21 cellular contexts compared by ENCODE assay signal in the genomic region with DNA sequence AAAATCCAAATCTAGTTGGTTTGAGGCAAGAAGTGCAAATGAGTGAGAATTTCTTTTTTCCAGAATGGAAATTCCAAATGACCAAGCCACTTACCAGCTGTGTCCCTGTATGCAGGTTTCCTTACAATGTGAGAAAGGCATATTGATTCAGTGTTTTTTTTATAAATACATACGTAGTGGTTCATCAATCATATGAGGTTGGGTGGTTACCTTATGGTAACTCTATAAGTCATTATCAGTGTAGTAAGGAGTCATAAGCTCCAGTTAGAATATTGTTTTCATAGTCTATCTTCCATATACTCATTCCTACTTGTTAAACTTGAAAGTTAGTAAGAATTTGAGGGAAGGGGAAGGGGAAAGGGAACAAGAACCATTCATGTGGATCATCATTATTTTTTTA.
A peak's percentile ranks its signal among the peaks of the same experiment; 100 is the strongest.
DNase-seq lines count a peak whose midpoint lies in the region; ATAC-seq and TF ChIP-seq lines count a peak whose summit lies in the region.
"Had no signal": no experiment of that assay in that cellular context is flagged by ENCODE, and none has a peak within 500 bp of the region (broad histone marks: within the 10 kb centered on the region; RNA-seq: fewer than 3 reads in every experiment).

No MANE protein-coding gene starts in this region.

- peak overlapping the region; percentile 36; the same call in 1 of the 2 replicates for H3K27ac ChIP-seq in KMS-11

- no peaks in the 10 kb centered on the region for H3K79me2 ChIP-seq in KMS-11 (ENCODE audit: insufficient read depth, low read depth)

- no peak overlapping the region for H3K4me3 Mint-ChIP-seq in stimulated activated naive CD8-positive, alpha-beta T cell treated with anti-CD3 and anti-CD28 coated beads, Interleukin-15, amount 100 ng/mL, for 72 hours
- H3K4me3 Mint-ChIP-seq in activated T-helper 2 cell treated with anti-CD3 and anti-CD28 coated beads, Interferon-gamma antibody, Interleukin-2, Interleukin-4, amounts not matched to agents 10 μg/mL and 5 μg/mL and 100 μg/mL, durations not matched to agents 14 hours and 24 hours and 36 hours (ENCODE audit: low read depth) = no peak overlapping the region
- no peak overlapping the region for H3K4me3 Mint-ChIP-seq in stimulated activated naive CD8-positive, alpha-beta T cell treated with anti-CD3 and anti-CD28 coated beads, Interleukin-15, Interleukin-2, amounts not matched to agents 100 ng/mL and 50 ng/mL, for 24 hours
- no peak overlapping the region for H3K4me3 Mint-ChIP-seq in progenitor cell of endocrine pancreas (ENCODE audit: low read depth)
- H3K4me3 Mint-ChIP-seq: CD4-positive, CD25-positive, alpha-beta regulatory T cell; CD8-positive, alpha-beta memory T cell; H9; IgD-negative memory B cell had no signal

- no peaks in the 10 kb centered on the region for H3K4me1 Mint-ChIP-seq in stimulated activated naive CD8-positive, alpha-beta T cell treated with anti-CD3 and anti-CD28 coated beads, Interleukin-15, amount 100 ng/mL, for 72 hours
- H3K4me1 Mint-ChIP-seq in activated T-helper 2 cell treated with anti-CD3 and anti-CD28 coated beads, Interferon-gamma antibody, Interleukin-2, Interleukin-4, amounts not matched to agents 10 μg/mL and 5 μg/mL and 100 μg/mL, durations not matched to agents 14 hours and 24 hours and 36 hours (ENCODE audit: low read depth) = peaks cover 10% of the 10 kb centered on the region
- peaks cover 22% of the 10 kb centered on the region for H3K4me1 Mint-ChIP-seq in stimulated activated naive CD8-positive, alpha-beta T cell treated with anti-CD3 and anti-CD28 coated beads, Interleukin-15, Interleukin-2, amounts not matched to agents 100 ng/mL and 50 ng/mL, for 24 hours (ENCODE audit: low read depth)
- no peaks in the 10 kb centered on the region for H3K4me1 Mint-ChIP-seq in progenitor cell of endocrine pancreas (ENCODE audit: low read depth)
- H3K4me1 Mint-ChIP-seq: CD4-positive, CD25-positive, alpha-beta regulatory T cell; CD8-positive, alpha-beta memory T cell had no signal

- intact Hi-C loops in activated T-helper 2 cell treated with anti-CD3 and anti-CD28 coated beads, Interferon-gamma antibody, Interleukin-2, Interleukin-4, amounts not matched to agents 10 μg/mL and 5 μg/mL and 100 μg/mL, durations not matched to agents 14 hours and 24 hours and 36 hours (cut with micrococcal nuclease) = no loop called here

- no peak overlapping the region for H3K27ac Mint-ChIP-seq in stimulated activated naive CD8-positive, alpha-beta T cell treated with anti-CD3 and anti-CD28 coated beads, Interleukin-15, amount 100 ng/mL, for 72 hours
- peak overlapping the region; percentile 12 for H3K27ac Mint-ChIP-seq in activated T-helper 2 cell treated with anti-CD3 and anti-CD28 coated beads, Interferon-gamma antibody, Interleukin-2, Interleukin-4, amounts not matched to agents 10 μg/mL and 5 μg/mL and 100 μg/mL, durations not matched to agents 14 hours and 24 hours and 36 hours
- H3K27ac Mint-ChIP-seq in stimulated activated naive CD8-positive, alpha-beta T cell treated with anti-CD3 and anti-CD28 coated beads, Interleukin-15, Interleukin-2, amounts not matched to agents 100 ng/mL and 50 ng/mL, for 24 hours = peak overlapping the region; percentile 58
- no peak overlapping the region for H3K27ac Mint-ChIP-seq in progenitor cell of endocrine pancreas
- H3K27ac Mint-ChIP-seq: CD4-positive, CD25-positive, alpha-beta regulatory T cell; CD8-positive, alpha-beta memory T cell; H9; IgD-negative memory B cell had no signal

- no peak for DNase-seq in stimulated activated naive CD8-positive, alpha-beta T cell treated with anti-CD3 and anti-CD28 coated beads, Interleukin-15, Interleukin-2, amounts not matched to agents 100 U/mL and 50 U/mL, for 24 hours
- no peak for DNase-seq in stimulated activated naive CD8-positive, alpha-beta T cell treated with anti-CD3 and anti-CD28 coated beads, Interleukin-15, amount 100 ng/mL, for 72 hours
- no peak for DNase-seq in activated T-helper 2 cell treated with anti-CD3 and anti-CD28 coated beads, Interferon-gamma antibody, Interleukin-2, Interleukin-4, amounts not matched to agents 10 μg/mL and 5 μg/mL and 100 μg/mL, durations not matched to agents 14 hours and 24 hours and 36 hours (ENCODE audit: low spot score)
- DNase-seq in glomerular visceral epithelial cell (ENCODE audit: extremely low spot score) = no peak
- DNase-seq in progenitor cell of endocrine pancreas (ENCODE audit: low spot score, unreplicated experiment) = no peak
- DNase-seq: BE2C; C1 segment of cervical spinal cord; CD4-positive, CD25-positive, alpha-beta regulatory T cell; CD8-positive, alpha-beta memory T cell; COR-L47; DMS 273 treated with DMSO at 0.1 percent for 48 hours; DMS53; DND-41; EL; H9; KG1 had no signal

- H3K4me2 ChIP-seq in KMS-11 = peak overlapping the region; percentile 77

- no peaks in the 10 kb centered on the region for H3K27me3 Mint-ChIP-seq in stimulated activated naive CD8-positive, alpha-beta T cell treated with anti-CD3 and anti-CD28 coated beads, Interleukin-15, amount 100 ng/mL, for 72 hours
- H3K27me3 Mint-ChIP-seq in activated T-helper 2 cell treated with anti-CD3 and anti-CD28 coated beads, Interferon-gamma antibody, Interleukin-2, Interleukin-4, amounts not matched to agents 10 μg/mL and 5 μg/mL and 100 μg/mL, durations not matched to agents 14 hours and 24 hours and 36 hours (ENCODE audit: low read depth) = no peaks in the 10 kb centered on the region
- no peaks in the 10 kb centered on the region for H3K27me3 Mint-ChIP-seq in stimulated activated naive CD8-positive, alpha-beta T cell treated with anti-CD3 and anti-CD28 coated beads, Interleukin-15, Interleukin-2, amounts not matched to agents 100 ng/mL and 50 ng/mL, for 24 hours
- H3K27me3 Mint-ChIP-seq in progenitor cell of endocrine pancreas = no peaks in the 10 kb centered on the region
- H3K27me3 Mint-ChIP-seq: CD4-positive, CD25-positive, alpha-beta regulatory T cell; CD8-positive, alpha-beta memory T cell; IgD-negative memory B cell had no signal

- H4K20me1 ChIP-seq in KMS-11 (ENCODE audit: insufficient read depth) = no peaks in the 10 kb centered on the region

- TF ChIP-seq CTCF in KMS-11 (conservative IDR thresholded peaks at IDR 0.05; ENCODE audit: low read depth, low read length) = no peak
- TF ChIP-seq CTCF in progenitor cell of endocrine pancreas (IDR thresholded peaks at IDR 0.05; ENCODE audit: unreplicated experiment) = no peak

- ATAC-seq in stimulated activated naive CD8-positive, alpha-beta T cell treated with anti-CD3 and anti-CD28 coated beads, Interleukin-15, Interleukin-2, amounts not matched to agents 100 U/mL and 50 U/mL, for 24 hours = peak; percentile 40
- no peak for ATAC-seq in stimulated activated naive CD8-positive, alpha-beta T cell treated with anti-CD3 and anti-CD28 coated beads, Interleukin-15, amount 100 ng/mL, for 72 hours
- no peak for ATAC-seq in GM18909 (IDR thresholded peaks at IDR 0.05; ENCODE audit: poor library complexity, unreplicated experiment)
- ATAC-seq: HepG2 had no signal

- no peaks in the 10 kb centered on the region for H3K27me3 ChIP-seq in KMS-11 (ENCODE audit: insufficient read depth, low read depth)
- H3K27me3 ChIP-seq: BE2C had no signal

- H3K4me3 ChIP-seq in KMS-11 (IDR thresholded peaks at IDR 0.05; ENCODE audit: insufficient read depth, low read depth, low read length) = no peak overlapping the region

- H3K36me3 Mint-ChIP-seq in activated T-helper 2 cell treated with anti-CD3 and anti-CD28 coated beads, Interferon-gamma antibody, Interleukin-2, Interleukin-4, amounts not matched to agents 10 μg/mL and 5 μg/mL and 100 μg/mL, durations not matched to agents 14 hours and 24 hours and 36 hours (ENCODE audit: low read depth) = no peaks in the 10 kb centered on the region
- no peaks in the 10 kb centered on the region for H3K36me3 Mint-ChIP-seq in stimulated activated naive CD8-positive, alpha-beta T cell treated with anti-CD3 and anti-CD28 coated beads, Interleukin-15, Interleukin-2, amounts not matched to agents 100 ng/mL and 50 ng/mL, for 24 hours (ENCODE audit: low read depth)
- H3K36me3 Mint-ChIP-seq in progenitor cell of endocrine pancreas (ENCODE audit: insufficient read depth) = no peaks in the 10 kb centered on the region
- H3K36me3 Mint-ChIP-seq: CD4-positive, CD25-positive, alpha-beta regulatory T cell; CD8-positive, alpha-beta memory T cell had no signal

- no peak overlapping the region for H2AFZ ChIP-seq in KMS-11 (ENCODE audit: low read depth)

- no peaks in the 10 kb centered on the region for H3K36me3 ChIP-seq in KMS-11 (ENCODE audit: insufficient read depth)
- H3K36me3 ChIP-seq: BE2C had no signal

- H3K9ac ChIP-seq in KMS-11 = no peak overlapping the region

- peaks cover 79% of the 10 kb centered on the region for H3K4me1 ChIP-seq in KMS-11 (ENCODE audit: low read depth, poor library complexity, severe bottlenecking)
- H3K4me1 ChIP-seq: BE2C had no signal

- H3K9me3 Mint-ChIP-seq in stimulated activated naive CD8-positive, alpha-beta T cell treated with anti-CD3 and anti-CD28 coated beads, Interleukin-15, amount 100 ng/mL, for 72 hours = peaks cover 0 to 3% of the 10 kb centered on the region in 2 donors
- peaks cover 12% of the 10 kb centered on the region for H3K9me3 Mint-ChIP-seq in activated T-helper 2 cell treated with anti-CD3 and anti-CD28 coated beads, Interferon-gamma antibody, Interleukin-2, Interleukin-4, amounts not matched to agents 10 μg/mL and 5 μg/mL and 100 μg/mL, durations not matched to agents 14 hours and 24 hours and 36 hours
- peaks cover 9% of the 10 kb centered on the region for H3K9me3 Mint-ChIP-seq in stimulated activated naive CD8-positive, alpha-beta T cell treated with anti-CD3 and anti-CD28 coated beads, Interleukin-15, Interleukin-2, amounts not matched to agents 100 ng/mL and 50 ng/mL, for 24 hours
- H3K9me3 Mint-ChIP-seq in progenitor cell of endocrine pancreas (ENCODE audit: low read depth) = no peaks in the 10 kb centered on the region
- H3K9me3 Mint-ChIP-seq: H9, IgD-negative memory B cell had no signal

Comparison
In these comparisons a context has a peak if more than half of its experiments do, and no peak if none do; other contexts are left out.
1. H3K27ac Mint-ChIP-seq: peak in activated T-helper 2 cell treated with anti-CD3 and anti-CD28 coated beads, Interferon-gamma antibody, Interleukin-2, Interleukin-4, amounts not matched to agents 10 μg/mL and 5 μg/mL and 100 μg/mL, durations not matched to agents 14 hours and 24 hours and 36 hours (single experiment) and stimulated activated naive CD8-positive, alpha-beta T cell treated with anti-CD3 and anti-CD28 coated beads, Interleukin-15, Interleukin-2, amounts not matched to agents 100 ng/mL and 50 ng/mL, for 24 hours (single experiment); none in stimulated activated naive CD8-positive, alpha-beta T cell treated with anti-CD3 and anti-CD28 coated beads, Interleukin-15, amount 100 ng/mL, for 72 hours (0 of 2) and progenitor cell of endocrine pancreas (single experiment).